27 cellular contexts compared by ENCODE assay signal in the genomic region with DNA sequence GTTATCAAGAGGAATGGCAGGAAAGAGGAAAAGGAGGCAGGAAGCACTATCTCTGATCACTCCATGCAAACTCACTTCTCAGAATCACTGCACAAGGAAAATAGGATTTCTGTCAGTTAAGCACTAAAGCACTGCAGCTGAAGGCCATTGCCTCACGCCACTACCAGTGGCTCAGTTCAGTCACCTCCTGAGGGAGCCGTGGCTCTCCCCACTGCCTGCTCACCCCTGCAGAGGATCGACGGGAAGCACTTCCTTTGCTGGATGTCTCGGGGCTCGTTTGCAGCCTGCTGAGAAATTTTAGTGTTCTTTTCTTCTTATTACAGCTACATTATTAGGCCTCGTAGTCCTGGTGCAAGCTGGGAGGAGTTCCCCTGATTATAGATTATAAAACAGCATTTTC.
"Had no signal": no experiment of that assay in that cellular context is flagged by ENCODE, and none has a peak within 500 bp of the region (broad histone marks: within the 10 kb centered on the region; RNA-seq: fewer than 3 reads in every experiment).

No MANE protein-coding gene starts in this region.

- DNase-seq: activated B cell treated with CpG ODN at 0.5 μM for 24 hours; activated CD4-positive, alpha-beta T cell treated with anti-CD3 and anti-CD28 coated beads for 36 hours; activated CD4-positive, alpha-beta T cell treated with anti-CD3 and anti-CD28 coated beads, Interleukin-2, amount 50 U/mL, for 4 hours; activated CD8-positive, alpha-beta memory T cell treated with anti-CD3 and anti-CD28 coated beads, Interleukin-2, amount 50 U/mL, for 48 hours; activated naive CD4-positive, alpha-beta T cell; activated T-cell treated with anti-CD3 and anti-CD28 coated beads, Interleukin-2, amount 50 U/mL, for 4 hours; adrenal gland; brain microvascular endothelial cell; caudate nucleus; dermis blood vessel endothelial cell; effector memory CD4-positive, alpha-beta T cell; glutamatergic neuron; hippocampal formation; islet precursor cell; left cardiac atrium; naive B cell; stimulated activated CD4-positive, alpha-beta T cell treated with anti-CD3 and anti-CD28 coated beads, Interleukin-2, amount 100 ng/mL, for 48 hours; stimulated activated CD8-positive, alpha-beta memory T cell treated with anti-CD3 and anti-CD28 coated beads, Interleukin-4, amount 100 ng/mL, for 48 hours; stimulated activated naive B cell treated with anti-CD40 and anti-IgM and Interleukin-4, amounts not matched to agents 10 μg/mL and 1 μg/mL and 100 μg/mL, for 72 hours; transverse colon; uterus had no signal

- H3K4me1 ChIP-seq: adrenal gland, ascending aorta, esophagus muscularis mucosa, transverse colon, uterus had no signal

- ATAC-seq: activated CD4-positive, alpha-beta T cell treated with anti-CD3 and anti-CD28 coated beads for 36 hours; activated T-cell treated with anti-CD3 and anti-CD28 coated beads, Interleukin-2, amount 50 U/mL, for 4 hours; left cardiac atrium; stimulated activated naive B cell treated with anti-CD40 and anti-IgM and Interleukin-4, amounts not matched to agents 10 μg/mL and 1 μg/mL and 100 μg/mL, for 72 hours had no signal

- H3K36me3 ChIP-seq: adrenal gland, ascending aorta, brain microvascular endothelial cell, esophagus muscularis mucosa, transverse colon, uterus had no signal

- H3K36me3 Mint-ChIP-seq: activated naive CD8-positive, alpha-beta T cell; memory B cell; naive B cell; stimulated activated naive B cell treated with anti-CD40 and anti-IgM and Interleukin-4, amounts not matched to agents 10 μg/mL and 1 μg/mL and 100 μg/mL, for 72 hours had no signal

- H3K9me3 Mint-ChIP-seq: activated B cell treated with CpG ODN at 0.5 μM for 24 hours; activated T-cell treated with anti-CD3 and anti-CD28 coated beads, Interleukin-2, amount 50 U/mL, for 4 hours; activated T-helper 2 cell treated with anti-CD3 and anti-CD28 coated beads, Interferon-gamma antibody, Interleukin-2, Interleukin-4, amounts not matched to agents 10 μg/mL and 5 μg/mL and 100 μg/mL, durations not matched to agents 14 hours and 24 hours and 36 hours; memory B cell; T-helper 2 cell treated with Interferon-gamma antibody and Interleukin-4, amounts not matched to agents 5 μg/mL and 100 μg/mL, for 36 hours had no signal

- H3K27me3 ChIP-seq: adrenal gland, ascending aorta, brain microvascular endothelial cell, esophagus muscularis mucosa, transverse colon, uterus had no signal

- H3K4me3 Mint-ChIP-seq: activated B cell treated with CpG ODN at 0.5 μM for 24 hours; activated CD4-positive, alpha-beta T cell treated with anti-CD3 and anti-CD28 coated beads for 36 hours; activated naive CD8-positive, alpha-beta T cell; activated T-cell treated with anti-CD3 and anti-CD28 coated beads, Interleukin-2, amount 50 U/mL, for 4 hours; memory B cell; naive B cell; stimulated activated naive B cell treated with anti-CD40 and anti-IgM and Interleukin-4, amounts not matched to agents 10 μg/mL and 1 μg/mL and 100 μg/mL, for 72 hours; T-helper 2 cell treated with Interferon-gamma antibody and Interleukin-4, amounts not matched to agents 5 μg/mL and 100 μg/mL, for 36 hours had no signal

- H3K4me1 Mint-ChIP-seq: activated B cell treated with CpG ODN at 0.5 μM for 24 hours; activated CD4-positive, alpha-beta T cell treated with anti-CD3 and anti-CD28 coated beads for 36 hours; memory B cell; naive B cell; stimulated activated naive B cell treated with anti-CD40 and anti-IgM and Interleukin-4, amounts not matched to agents 10 μg/mL and 1 μg/mL and 100 μg/mL, for 72 hours had no signal

- H3K27ac Mint-ChIP-seq: activated B cell treated with CpG ODN at 0.5 μM for 24 hours; activated CD4-positive, alpha-beta T cell treated with anti-CD3 and anti-CD28 coated beads for 36 hours; activated naive CD8-positive, alpha-beta T cell; activated T-helper 2 cell treated with anti-CD3 and anti-CD28 coated beads, Interferon-gamma antibody, Interleukin-2, Interleukin-4, amounts not matched to agents 10 μg/mL and 5 μg/mL and 100 μg/mL, durations not matched to agents 14 hours and 24 hours and 36 hours; memory B cell; naive B cell; stimulated activated naive B cell treated with anti-CD40 and anti-IgM and Interleukin-4, amounts not matched to agents 10 μg/mL and 1 μg/mL and 100 μg/mL, for 72 hours; T-helper 2 cell treated with Interferon-gamma antibody and Interleukin-4, amounts not matched to agents 5 μg/mL and 100 μg/mL, for 36 hours had no signal

- H3K9me3 ChIP-seq: adrenal gland, ascending aorta, esophagus muscularis mucosa, transverse colon, uterus had no signal

- H3K27me3 Mint-ChIP-seq: activated B cell treated with CpG ODN at 0.5 μM for 24 hours; naive B cell; stimulated activated naive B cell treated with anti-CD40 and anti-IgM and Interleukin-4, amounts not matched to agents 10 μg/mL and 1 μg/mL and 100 μg/mL, for 72 hours had no signal

- H3K27ac ChIP-seq: adrenal gland, ascending aorta, brain microvascular endothelial cell, esophagus muscularis mucosa, transverse colon, uterus had no signal

- H3K4me3 ChIP-seq: adrenal gland, ascending aorta, esophagus muscularis mucosa, transverse colon, uterus had no signal
